Comparison of ENCODE assay signal across 18 cellular contexts in genomic region chr1:214570442-214570841, GRCh38. TPM values are rescaled to one million over a fixed set of nuclear protein-coding genes. Genes with fewer than 3 reads are reported as not detected.
A peak's percentile ranks its signal among the peaks of the same experiment; 100 is the strongest.
DNase-seq lines count a peak whose midpoint lies in the region; TF ChIP-seq lines count a peak whose summit lies in the region.
"Had no signal": no experiment of that assay in that cellular context is flagged by ENCODE, and none has a peak within 500 bp of the region (broad histone marks: within the 10 kb centered on the region; RNA-seq: fewer than 3 reads in every experiment).

No MANE protein-coding gene starts in this region.

- peak overlapping the region; percentile 5 for H3K4me2 ChIP-seq in smooth muscle cell

- TF ChIP-seq CTCF in HFFc6 (IDR thresholded peaks at IDR 0.05): no peak
- TF ChIP-seq CTCF in fibroblast of pulmonary artery (IDR thresholded peaks at IDR 0.05; ENCODE audit: low read length, missing control alignments): no peak
- TF ChIP-seq CTCF in smooth muscle cell (IDR thresholded peaks at IDR 0.05; ENCODE audit: borderline replicate concordance, insufficient read depth, poor library complexity, severe bottlenecking): no peak

- H3K9me3 ChIP-seq in smooth muscle cell (replicated peaks; ENCODE audit: low read depth): no peaks in the 10 kb centered on the region
- H3K9me3 ChIP-seq: neutrophil, thyroid gland had no signal

- H3K4me1 Mint-ChIP-seq in HFFc6 (ENCODE audit: low read depth): peaks cover 90% of the 10 kb centered on the region
- H3K4me1 Mint-ChIP-seq: activated naive CD4-positive, alpha-beta T cell treated with anti-CD3 and anti-CD28 coated beads, Interleukin-2, amount 10 ng/mL, durations not matched to agents 7 days and 5 days had no signal

- H3K27ac Mint-ChIP-seq in HFFc6: peak overlapping the region; percentile 88
- H3K27ac Mint-ChIP-seq: activated CD4-positive, alpha-beta T cell treated with anti-CD3 and anti-CD28 coated beads for 36 hours; activated naive CD4-positive, alpha-beta T cell treated with anti-CD3 and anti-CD28 coated beads, Interleukin-2, amount 10 ng/mL, durations not matched to agents 7 days and 5 days; CD4-positive, alpha-beta T cell had no signal

- H3K4me3 Mint-ChIP-seq in HFFc6: peak overlapping the region; percentile 77
- H3K4me3 Mint-ChIP-seq: activated CD4-positive, alpha-beta T cell treated with anti-CD3 and anti-CD28 coated beads for 36 hours; activated naive CD4-positive, alpha-beta T cell treated with anti-CD3 and anti-CD28 coated beads, Interleukin-2, amount 10 ng/mL, durations not matched to agents 7 days and 5 days; CD4-positive, alpha-beta T cell had no signal

- H3K27me3 Mint-ChIP-seq in HFFc6 (ENCODE audit: insufficient read depth): no peaks in the 10 kb centered on the region; the same call in none of the 2 replicates

- no peaks in the 10 kb centered on the region for H4K20me1 ChIP-seq in smooth muscle cell (ENCODE audit: low read depth)

- H3K9ac ChIP-seq in smooth muscle cell (ENCODE audit: low read depth): no peak overlapping the region

- H3K36me3 ChIP-seq in smooth muscle cell (ENCODE audit: low read depth): no peaks in the 10 kb centered on the region
- H3K36me3 ChIP-seq: neutrophil, thyroid gland had no signal

- peaks cover 4% of the 10 kb centered on the region; the same call in 1 of the 2 replicates for H3K9me3 Mint-ChIP-seq in HFFc6
- H3K9me3 Mint-ChIP-seq: activated naive CD4-positive, alpha-beta T cell treated with anti-CD3 and anti-CD28 coated beads, Interleukin-2, amount 10 ng/mL, durations not matched to agents 7 days and 5 days; CD4-positive, alpha-beta T cell had no signal

- no peaks in the 10 kb centered on the region for H3K79me2 ChIP-seq in smooth muscle cell (ENCODE audit: low read depth)

- H3K4me3 ChIP-seq in fibroblast of pulmonary artery (replicated peaks; ENCODE audit: low read depth, low read length): no peak overlapping the region
- no peak overlapping the region for H3K4me3 ChIP-seq in smooth muscle cell
- H3K4me3 ChIP-seq: thyroid gland had no signal

- peak; percentile 55 for DNase-seq in HFFc6
- DNase-seq in amniotic epithelial cell (ENCODE audit: low read depth): peak; percentile 75
- peak; percentile 61 for DNase-seq in fibroblast of pulmonary artery (ENCODE audit: low read depth)
- DNase-seq in smooth muscle cell (lab: John Stamatoyannopoulos, UW; ENCODE audit: unreplicated experiment): no peak
- no peak for DNase-seq in HK-2 (ENCODE audit: unreplicated experiment)
- DNase-seq in NCI-H1694 treated with DMSO at 0.1 percent for 48 hours (lab: John Stamatoyannopoulos, UW): no peak
- no peak for DNase-seq in activated T-cell treated with anti-CD3 and anti-CD28 coated beads for 4 hours
- no peak for DNase-seq in NCI-H82 (lab: John Stamatoyannopoulos, UW)
- DNase-seq: activated CD4-positive, alpha-beta T cell treated with anti-CD3 and anti-CD28 coated beads for 36 hours; activated naive CD4-positive, alpha-beta T cell treated with anti-CD3 and anti-CD28 coated beads, Interleukin-2, amount 10 ng/mL, durations not matched to agents 7 days and 5 days; CD4-positive, alpha-beta T cell; central memory CD4-positive, alpha-beta T cell; head of caudate nucleus; NCI-H2081; NCI-H748 treated with DMSO at 0.1 percent for 48 hours; T-helper 2 cell; thyroid gland had no signal

- H2AFZ ChIP-seq in smooth muscle cell (ENCODE audit: low read depth): no peak overlapping the region

- peak overlapping the region; percentile 53 for H3K27ac ChIP-seq in smooth muscle cell (ENCODE audit: low read depth)
- H3K27ac ChIP-seq: neutrophil, thyroid gland had no signal

- WGBS in smooth muscle cell (ENCODE audit: low lambda C conversion rate): 38% methylated on average over 2 of the region's 2 CpGs

- H3F3A ChIP-seq in smooth muscle cell (ENCODE audit: low read depth): no peaks in the 10 kb centered on the region

- peaks cover 3% of the 10 kb centered on the region for H3K4me1 ChIP-seq in smooth muscle cell (ENCODE audit: low read depth)

- no peaks in the 10 kb centered on the region for H3K36me3 Mint-ChIP-seq in HFFc6 (ENCODE audit: low read depth)
- H3K36me3 Mint-ChIP-seq: activated naive CD4-positive, alpha-beta T cell treated with anti-CD3 and anti-CD28 coated beads, Interleukin-2, amount 10 ng/mL, durations not matched to agents 7 days and 5 days had no signal

- H3K27me3 ChIP-seq in smooth muscle cell (ENCODE audit: low read depth): no peaks in the 10 kb centered on the region
- H3K27me3 ChIP-seq: neutrophil, thyroid gland had no signal

RNA-seq across cellular contexts. Expression of gene PTPN14, which starts 19.0 kb away (rescaled TPM):
- 100 to 1,000 TPM in 4 of 6 experiments, 10 to 100 TPM in 2; 93.6 to 140 (median 106) TPM for total RNA-seq in HFFc6 (2021; fragmentation: NEBNext Ultra II Directional; extraction: Animal tissue kit (Norgen Biotek cat#: 25700))
- 28.6 and 28.9 TPM in 2 replicates for total RNA-seq in smooth muscle cell
- 13.7 and 13.9 TPM in 2 replicates for polyA plus RNA-seq in smooth muscle cell

RNA-seq across cellular contexts. Expression of gene CENPF, which starts 32.6 kb away (rescaled TPM):
- 10 to 100 TPM; 36.8 to 79.2 (median 76.6) TPM for total RNA-seq in HFFc6 (2021; fragmentation: NEBNext Ultra II Directional; extraction: Animal tissue kit (Norgen Biotek cat#: 25700))
- total RNA-seq in smooth muscle cell: 7.4 and 10.1 TPM in 2 replicates
- 8.3 and 11.3 TPM in 2 replicates for polyA plus RNA-seq in smooth muscle cell

Comparison
In these comparisons a context has a peak if more than half of its experiments do, and no peak if none do; other contexts are left out.
1. DNase-seq: peak in HFFc6 (single experiment), amniotic epithelial cell (single experiment) and fibroblast of pulmonary artery (single experiment); none in smooth muscle cell (single experiment), HK-2 (single experiment), NCI-H1694 treated with DMSO at 0.1 percent for 48 hours (single experiment), activated T-cell treated with anti-CD3 and anti-CD28 coated beads for 4 hours (single experiment) and NCI-H82 (single experiment).